14 cellular contexts compared by ENCODE assay signal in genomic region chr16:10741844-10742243, GRCh38. TPM values are rescaled to one million over a fixed set of nuclear protein-coding genes. Genes with fewer than 3 reads are reported as not detected.
DNase-seq lines count a peak whose midpoint lies in the region; ATAC-seq and TF ChIP-seq lines count a peak whose summit lies in the region.
"Had no signal": no experiment of that assay in that cellular context is flagged by ENCODE, and none has a peak within 500 bp of the region (broad histone marks: within the 10 kb centered on the region; RNA-seq: fewer than 3 reads in every experiment).

No MANE protein-coding gene starts in this region.

- in situ Hi-C loops in GM23248 (cut with MboI) = loop anchor here (25.0 kb wide), 2 partner anchors 1605 to 1805 kb away; no protein-coding TSS in a partner anchor

- H3K4me3 ChIP-seq in tibial artery = no peak overlapping the region
- H3K4me3 ChIP-seq in GM23248 = no peak overlapping the region

- ATAC-seq in SK-N-SH treated with all-trans-retinoic acid at 6 μM for 48 hours = no peak; the same call in 2 of the 3 replicates
- ATAC-seq in left cardiac atrium = no peak
- ATAC-seq in activated T-cell treated with anti-CD3 and anti-CD28 coated beads, Interleukin-2, amount 50 U/mL, for 4 hours = no peak
- no peak for ATAC-seq in GM19351 (IDR thresholded peaks at IDR 0.05; ENCODE audit: unreplicated experiment)

- H3K4me3 Mint-ChIP-seq in activated T-cell treated with anti-CD3 and anti-CD28 coated beads, Interleukin-2, amount 50 U/mL, for 4 hours = no peak overlapping the region
- H3K4me3 Mint-ChIP-seq: stimulated activated naive CD8-positive, alpha-beta T cell treated with anti-CD3 and anti-CD28 coated beads, Interleukin-15, Interleukin-2, amounts not matched to agents 100 ng/mL and 50 ng/mL, for 24 hours had no signal

- H3K79me2 ChIP-seq in GM23248 (ENCODE audit: insufficient read depth) = peaks cover 8% of the 10 kb centered on the region; the same call in 1 of the 2 replicates

- DNase-seq in NCI-H2196 (lab: John Stamatoyannopoulos, UW; ENCODE audit: unreplicated experiment) (peak; percentile 29), NCI-H2196 treated with DMSO at 0.1 percent for 48 hours (lab: John Stamatoyannopoulos, UW; ENCODE audit: unreplicated experiment) (no peak), left cardiac atrium (peak; percentile 68), tibial artery (no peak), GM23248 (no peak)
- DNase-seq in activated T-cell treated with anti-CD3 and anti-CD28 coated beads, Interleukin-2, amount 50 U/mL, for 4 hours = no peak
- DNase-seq: DMS153, OCI-M1 had no signal

- H3K27me3 Mint-ChIP-seq in activated T-cell treated with anti-CD3 and anti-CD28 coated beads, Interleukin-2, amount 50 U/mL, for 4 hours (ENCODE audit: low read depth) = no peaks in the 10 kb centered on the region
- H3K27me3 Mint-ChIP-seq: stimulated activated naive CD8-positive, alpha-beta T cell treated with anti-CD3 and anti-CD28 coated beads, Interleukin-15, Interleukin-2, amounts not matched to agents 100 ng/mL and 50 ng/mL, for 24 hours had no signal

- no peak overlapping the region for H3K9ac ChIP-seq in GM23248

- intact Hi-C loops in left cardiac atrium (cut with DNase I) (no loop called here), tibial artery (cut with DNase I; ENCODE audit: low total_unique reads) (no loop called here)

- peaks cover 0 to under 1% (median 0%) of the 10 kb centered on the region in 3 donors for H3K36me3 ChIP-seq in tibial artery
- H3K36me3 ChIP-seq in GM23248 (ENCODE audit: low read depth) = no peaks in the 10 kb centered on the region

- H3K4me1 Mint-ChIP-seq in activated T-cell treated with anti-CD3 and anti-CD28 coated beads, Interleukin-2, amount 50 U/mL, for 4 hours (ENCODE audit: low read depth) = peaks cover 37% of the 10 kb centered on the region

- H2AFZ ChIP-seq in GM23248 = no peak overlapping the region; the same call in 1 of the 2 replicates

- H4K20me1 ChIP-seq in GM23248 (ENCODE audit: insufficient read depth) = no peaks in the 10 kb centered on the region

- H3F3A ChIP-seq in GM23248 (ENCODE audit: insufficient read depth) = peaks cover 8% of the 10 kb centered on the region

- no peak for TF ChIP-seq CTCF in tibial artery (IDR thresholded peaks at IDR 0.05)

- no peak overlapping the region for H3K4me2 ChIP-seq in GM23248 (ENCODE audit: unreplicated experiment)

- H3K27me3 ChIP-seq in tibial artery (no peaks in the 10 kb centered on the region), GM23248 (replicated peaks; ENCODE audit: insufficient read depth) (no peaks in the 10 kb centered on the region)

- H3K4me1 ChIP-seq in tibial artery (peaks cover 0 to 58% (median 23%) of the 10 kb centered on the region in 4 donors), GM23248 (ENCODE audit: insufficient read depth) (peaks cover 23% of the 10 kb centered on the region)

- peak overlapping the region; percentile 45 to 97 for H3K27ac ChIP-seq in tibial artery
- no peak overlapping the region for H3K27ac ChIP-seq in GM23248
- H3K27ac ChIP-seq: epithelial cell of prostate had no signal

- 35 to 47% methylated on average over 4 of the region's 4 CpGs for WGBS in GM23248 (ENCODE audit: low coverage in 1 of 2, low lambda C conversion rate in 2 of 2, missing lambda C conversion rate in 2 of 2), 2 experiments

- H3K9me3 ChIP-seq in tibial artery (no peaks in the 10 kb centered on the region), GM23248 (ENCODE audit: low read depth) (no peaks in the 10 kb centered on the region)

- H3K36me3 Mint-ChIP-seq in activated T-cell treated with anti-CD3 and anti-CD28 coated beads, Interleukin-2, amount 50 U/mL, for 4 hours (ENCODE audit: insufficient read depth) = peaks cover 7% of the 10 kb centered on the region

- H3K9me3 Mint-ChIP-seq in activated T-cell treated with anti-CD3 and anti-CD28 coated beads, Interleukin-2, amount 50 U/mL, for 4 hours = no peaks in the 10 kb centered on the region
- H3K9me3 Mint-ChIP-seq: stimulated activated naive CD8-positive, alpha-beta T cell treated with anti-CD3 and anti-CD28 coated beads, Interleukin-15, Interleukin-2, amounts not matched to agents 100 ng/mL and 50 ng/mL, for 24 hours had no signal

- no peaks in the 10 kb centered on the region for H3K9me2 ChIP-seq in GM23248 (ENCODE audit: insufficient read depth)

TF ChIP-seq in SK-N-SH treated with all-trans-retinoic acid at 6 μM for 48 hours, 23 proteins besides CTCF, POLR2A, EP300 and RAD21:
- no peak for TF ChIP-seq ZFP30 (CRISPR knock-in tag; IDR thresholded peaks at IDR 0.05)
- no peak for TF ChIP-seq PPARA (CRISPR knock-in tag; IDR thresholded peaks at IDR 0.05; ENCODE audit: borderline replicate concordance)
- no peak for TF ChIP-seq ARNTL (CRISPR knock-in tag; IDR thresholded peaks at IDR 0.05; ENCODE audit: borderline replicate concordance, low read depth)
- no peak for TF ChIP-seq ZNF565 (CRISPR knock-in tag; conservative IDR thresholded peaks at IDR 0.05; ENCODE audit: low read depth)
- peak; percentile 64; the same call in 1 of the 2 replicates for TF ChIP-seq TSHZ2 (CRISPR knock-in tag; IDR thresholded peaks at IDR 0.05)
- peak; percentile 85 for TF ChIP-seq TCF4 (CRISPR knock-in tag; IDR thresholded peaks at IDR 0.05; ENCODE audit: borderline replicate concordance)
- TF ChIP-seq ZNF70 (CRISPR knock-in tag; IDR thresholded peaks at IDR 0.05) = peak; percentile 99
- TF ChIP-seq OSR1 (CRISPR knock-in tag; IDR thresholded peaks at IDR 0.05) = no peak
- TF ChIP-seq BACH2 (CRISPR knock-in tag; IDR thresholded peaks at IDR 0.05; ENCODE audit: borderline replicate concordance) = 0 out of 2 replicates have a peak, but pooled peaks have one; percentile 23
- no peak for TF ChIP-seq CREB5 (CRISPR knock-in tag; IDR thresholded peaks at IDR 0.05; ENCODE audit: low read depth)

RNA-seq across cellular contexts. Expression of gene NUBP1, which starts 1.8 kb away (rescaled TPM):
- total RNA-seq in left cardiac atrium = 10 to 100 TPM; 38.1 to 38.9 TPM
- total RNA-seq in activated T-cell treated with anti-CD3 and anti-CD28 coated beads, Interleukin-2, amount 50 U/mL, for 4 hours = 10 to 100 TPM; 42.4 to 52.8 (median 44.1) TPM
- total RNA-seq in GM23248 (2014; rRNA removed; shearing (Covaris generic)) = 16.3 and 19.1 TPM in 2 replicates
- 22.3 and 23.4 TPM in 2 replicates for polyA plus RNA-seq in GM23248 (2016; fragmentation: Nextera tagmentation; extraction: Ambion mirVana)

RNA-seq across cellular contexts. Expression of gene TEKT5, which starts 47.1 kb away (rescaled TPM):
- under 1 TPM in 1 of 2 donors, not detected in 1; 0.52 TPM for total RNA-seq in left cardiac atrium
- total RNA-seq in activated T-cell treated with anti-CD3 and anti-CD28 coated beads, Interleukin-2, amount 50 U/mL, for 4 hours = not detected
- total RNA-seq in GM23248 (2014; rRNA removed; shearing (Covaris generic)) = not detected in 2 replicates
- polyA plus RNA-seq in GM23248 (2016; fragmentation: Nextera tagmentation; extraction: Ambion mirVana) = not detected in 2 replicates
- total RNA-seq: MCF 10A had no signal
- polyA plus RNA-seq: neural cell had no signal

Comparison
In these comparisons a context has a peak if more than half of its experiments do, and no peak if none do; other contexts are left out.
1. DNase-seq: peak in NCI-H2196 (single experiment) and left cardiac atrium (single experiment); none in NCI-H2196 treated with DMSO at 0.1 percent for 48 hours (single experiment), tibial artery (0 of 2), activated T-cell treated with anti-CD3 and anti-CD28 coated beads, Interleukin-2, amount 50 U/mL, for 4 hours (single experiment) and GM23248 (single experiment).